1 cellular context compared by ENCODE assay signal in the genomic region with DNA sequence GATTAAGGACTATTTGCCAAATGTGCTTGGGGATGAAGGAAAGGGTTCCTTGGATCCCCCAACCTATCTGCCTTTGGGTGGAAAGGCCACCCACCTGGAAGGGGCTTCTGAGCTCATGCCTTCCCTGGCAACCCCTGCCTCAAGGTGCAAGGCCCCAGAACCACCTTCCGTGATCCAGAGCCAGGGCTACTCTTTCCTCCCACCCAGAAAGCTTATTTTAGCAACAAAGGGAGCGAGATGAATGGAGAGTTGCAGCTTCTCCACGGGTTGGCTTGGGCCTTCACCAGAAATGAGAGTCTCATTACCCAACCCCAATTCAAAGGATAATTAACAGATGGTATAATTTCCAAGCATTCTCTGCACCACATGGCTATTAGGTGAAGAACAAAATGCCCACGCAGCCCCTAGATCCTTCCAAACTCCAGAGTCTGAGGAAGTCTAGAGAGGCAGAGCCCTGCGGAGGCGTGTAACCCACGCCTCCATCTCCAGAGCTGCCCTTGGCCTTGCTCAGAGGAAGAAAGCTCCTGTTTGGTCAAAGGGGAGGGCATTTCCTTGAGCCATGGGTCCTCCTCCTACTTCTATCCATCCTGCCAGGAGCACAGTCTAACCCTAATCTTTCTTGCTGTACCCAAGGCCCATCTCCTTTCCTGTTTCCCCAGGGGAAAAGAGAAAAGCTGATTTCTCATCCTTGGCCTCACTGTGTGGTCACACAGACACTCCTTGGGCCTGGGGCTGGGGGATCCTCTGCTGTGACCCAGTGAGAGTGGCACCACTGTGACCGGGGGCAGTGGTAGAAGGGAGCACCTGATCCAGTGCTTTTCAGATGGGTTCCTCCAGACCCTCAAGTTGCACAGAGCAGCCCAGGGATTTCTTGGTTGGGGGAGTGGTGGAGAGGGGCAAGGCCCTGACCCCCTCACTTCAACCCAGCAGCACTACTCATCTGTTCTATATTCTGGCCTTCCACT.
TF ChIP-seq lines count a peak whose summit lies in the region.

No MANE protein-coding gene starts in this region.

TF ChIP-seq in H1, 55 proteins besides CTCF, POLR2A, EP300 and RAD21:
- TF ChIP-seq SIN3A (conservative IDR thresholded peaks at IDR 0.05 in 1 of 2, IDR thresholded peaks at IDR 0.05 in 1 of 2; ENCODE audit: low read depth in 1 of 2, low read length in 2 of 2) (no peak), CHD7 (IDR thresholded peaks at IDR 0.05; ENCODE audit: insufficient replicate concordance, low read length) (no peak), TEAD4 (IDR thresholded peaks at IDR 0.05; ENCODE audit: low read depth, low read length) (no peak), JUND (IDR thresholded peaks at IDR 0.05; ENCODE audit: low read length) (no peak), GTF2F1 (IDR thresholded peaks at IDR 0.05; ENCODE audit: borderline replicate concordance, low read depth, low read length) (no peak), ASH2L (IDR thresholded peaks at IDR 0.05; ENCODE audit: low read length) (no peak), MAX (IDR thresholded peaks at IDR 0.05) (no peak), EGR1 (IDR thresholded peaks at IDR 0.05; ENCODE audit: borderline replicate concordance, low read depth, low read length) (no peak), HDAC2 (IDR thresholded peaks at IDR 0.05; ENCODE audit: borderline replicate concordance in 1 of 2, low read depth in 2 of 2, low read length in 2 of 2) (no peak), RXRA (IDR thresholded peaks at IDR 0.05; ENCODE audit: insufficient read depth, low read depth, low read length) (no peak), CREB1 (IDR thresholded peaks at IDR 0.05) (no peak), SIX5 (IDR thresholded peaks at IDR 0.05; ENCODE audit: low read depth, low read length) (no peak), SIRT6 (IDR thresholded peaks at IDR 0.05; ENCODE audit: low read length) (no peak)
